Comparison of ENCODE assay signal across 15 cellular contexts in the genomic region with DNA sequence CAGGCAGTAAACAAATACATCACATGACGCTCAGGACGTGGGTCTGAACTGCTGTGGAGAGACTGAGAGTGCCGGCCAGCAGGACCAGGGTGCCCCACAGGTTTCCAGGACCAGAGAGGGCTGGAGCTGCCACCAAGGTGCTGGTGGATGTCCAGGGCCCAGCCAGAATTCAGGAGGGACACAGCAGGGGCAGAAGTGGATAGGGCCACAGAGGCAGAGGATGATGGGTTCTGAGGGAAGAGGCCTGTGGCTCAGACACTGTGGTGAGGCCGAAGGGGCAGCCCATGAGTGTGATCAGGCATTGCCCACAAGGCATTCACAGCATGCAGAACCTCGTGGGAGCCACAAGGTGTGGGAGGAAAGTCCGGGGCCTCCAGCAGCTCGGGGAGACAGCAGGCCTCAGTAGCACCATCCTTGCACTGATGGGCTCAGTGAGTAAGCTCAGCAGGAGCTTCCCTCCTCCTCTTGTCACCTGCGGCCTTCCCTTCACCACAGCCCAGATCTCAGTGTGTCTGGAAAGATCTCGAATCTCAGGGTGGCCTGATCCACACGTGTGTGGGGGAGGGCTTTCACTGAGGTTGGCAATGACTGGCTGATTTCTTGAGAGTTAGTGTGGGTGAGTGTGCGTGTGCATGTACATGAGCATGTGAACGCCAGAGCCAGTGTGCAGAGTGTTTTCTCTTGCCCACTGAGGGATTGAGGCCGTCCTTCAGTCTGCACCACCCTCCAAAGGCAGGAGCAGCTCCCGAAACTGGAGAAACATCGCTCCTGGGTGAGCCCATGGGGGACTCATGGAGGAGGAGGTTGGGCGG.
DNase-seq lines count a peak whose midpoint lies in the region; ATAC-seq and TF ChIP-seq lines count a peak whose summit lies in the region.
"Had no signal": no experiment of that assay in that cellular context is flagged by ENCODE, and none has a peak within 500 bp of the region (broad histone marks: within the 10 kb centered on the region; RNA-seq: fewer than 3 reads in every experiment).

No MANE protein-coding gene starts in this region.

- no peak overlapping the region for H3K27ac Mint-ChIP-seq in endodermal cell

- no peak overlapping the region for H3K27ac ChIP-seq in right atrium auricular region
- no peak overlapping the region for H3K27ac ChIP-seq in right cardiac atrium (ENCODE audit: low read length)
- H3K27ac ChIP-seq in endodermal cell (ENCODE audit: low read depth, low read length) = no peak overlapping the region
- no peak overlapping the region for H3K27ac ChIP-seq in neuronal stem cell (replicated peaks; ENCODE audit: low read length)
- H3K27ac ChIP-seq: BLaER1 had no signal

- no peak overlapping the region for H2BK120ac ChIP-seq in neuronal stem cell (ENCODE audit: low read depth, low read length)

- no peak overlapping the region for H3K14ac ChIP-seq in neuronal stem cell (ENCODE audit: low read length)

- H2BK15ac ChIP-seq in neuronal stem cell (ENCODE audit: low read length) = no peak overlapping the region

- H4K8ac ChIP-seq in neuronal stem cell (ENCODE audit: low read depth, low read length) = no peak overlapping the region

- peaks cover 13% of the 10 kb centered on the region for H3K4me1 Mint-ChIP-seq in endodermal cell
- H3K4me1 Mint-ChIP-seq: CD8-positive, alpha-beta memory T cell had no signal

- intact Hi-C loops in right cardiac atrium (cut with DNase I) = no loop called here

- H3K23ac ChIP-seq in neuronal stem cell (ENCODE audit: low read depth, low read length, poor library complexity) = peak overlapping the region; percentile 5

- no peak overlapping the region for H3K9ac ChIP-seq in endodermal cell (ENCODE audit: extremely low read depth, low read length, poor library complexity, severe bottlenecking)
- no peak overlapping the region for H3K9ac ChIP-seq in neuronal stem cell (ENCODE audit: low read depth, low read length, poor library complexity)
- H3K9ac ChIP-seq: BLaER1 had no signal

- H2AFZ ChIP-seq in neuronal stem cell (ENCODE audit: low read length) = no peak overlapping the region

- H4K91ac ChIP-seq in neuronal stem cell (ENCODE audit: low read depth, low read length, poor library complexity) = no peak overlapping the region

- no peak overlapping the region for H3K4me3 Mint-ChIP-seq in endodermal cell
- H3K4me3 Mint-ChIP-seq: CD8-positive, alpha-beta memory T cell; H9 had no signal

- H3K4me2 ChIP-seq in neuronal stem cell (ENCODE audit: insufficient read depth, low read length, poor library complexity, severe bottlenecking) = no peak overlapping the region
- H3K4me2 ChIP-seq: BLaER1 had no signal

- H3K36me3 ChIP-seq in right atrium auricular region = no peaks in the 10 kb centered on the region
- H3K36me3 ChIP-seq in endodermal cell (ENCODE audit: control insufficient read depth, insufficient read depth, low read length) = no peaks in the 10 kb centered on the region
- H3K36me3 ChIP-seq in neuronal stem cell (replicated peaks in 1 of 2; ENCODE audit: control insufficient read depth in 2 of 2, insufficient read depth in 2 of 2, low read length in 2 of 2) = no peaks in the 10 kb centered on the region
- H3K36me3 ChIP-seq: BLaER1 had no signal

- no peaks in the 10 kb centered on the region for H3K79me1 ChIP-seq in neuronal stem cell (ENCODE audit: low read depth, low read length)

- peak overlapping the region; percentile 3 for H2AK5ac ChIP-seq in neuronal stem cell (ENCODE audit: low read depth, low read length)

- H2BK5ac ChIP-seq in neuronal stem cell (ENCODE audit: low read length) = no peak overlapping the region

- no peak for ATAC-seq in right cardiac atrium

- H3K27me3 Mint-ChIP-seq in endodermal cell (ENCODE audit: insufficient read depth) = peaks cover 2% of the 10 kb centered on the region

- peak; percentile 23 for DNase-seq in right atrium auricular region (ENCODE audit: low spot score)
- no peak for DNase-seq in right cardiac atrium
- peak; percentile 39 for DNase-seq in endodermal cell
- DNase-seq in neuronal stem cell (ENCODE audit: low spot score) = no peak
- no peak for DNase-seq in GM19240 (ENCODE audit: insufficient read length, low spot score)
- DNase-seq in activated naive CD4-positive, alpha-beta T cell treated with anti-CD3 and anti-CD28 coated beads, Interleukin-2, amount 50 U/mL, for 16 hours = no peak
- DNase-seq in kidney glomerular epithelial cell (lab: John Stamatoyannopoulos, UW) = no peak
- DNase-seq: 8988T; AML-193; Caco-2; CD8-positive, alpha-beta memory T cell; DND-41; GDM1 had no signal

- H3K36me3 Mint-ChIP-seq in endodermal cell (ENCODE audit: low read depth) = no peaks in the 10 kb centered on the region
- H3K36me3 Mint-ChIP-seq: CD8-positive, alpha-beta memory T cell had no signal

- H3K9me3 Mint-ChIP-seq in endodermal cell = no peaks in the 10 kb centered on the region
- H3K9me3 Mint-ChIP-seq: CD8-positive, alpha-beta memory T cell had no signal

- H3K18ac ChIP-seq in neuronal stem cell (ENCODE audit: low read length) = peak overlapping the region; percentile 50

- no peak overlapping the region for H2BK12ac ChIP-seq in neuronal stem cell (ENCODE audit: low read length)

- H3K4me1 ChIP-seq in right atrium auricular region = no peaks in the 10 kb centered on the region
- H3K4me1 ChIP-seq in right cardiac atrium (ENCODE audit: control insufficient read depth, insufficient read depth, low read length) = no peaks in the 10 kb centered on the region
- no peaks in the 10 kb centered on the region for H3K4me1 ChIP-seq in endodermal cell (ENCODE audit: control insufficient read depth, insufficient read depth, low read length)
- peaks cover 2 to 4% of the 10 kb centered on the region in 2 donors for H3K4me1 ChIP-seq in neuronal stem cell (ENCODE audit: control insufficient read depth in 2 of 2, insufficient read depth in 1 of 2, low read depth in 1 of 2, low read length in 2 of 2)
- H3K4me1 ChIP-seq: Caco-2 had no signal

- TF ChIP-seq CTCF in right atrium auricular region (IDR thresholded peaks at IDR 0.05) = no peak
- no peak for TF ChIP-seq CTCF in endodermal cell (conservative IDR thresholded peaks at IDR 0.05)

- H3K4me3 ChIP-seq in right atrium auricular region (no peak overlapping the region), right cardiac atrium (ENCODE audit: low read length) (no peak overlapping the region), endodermal cell (ENCODE audit: low read length) (no peak overlapping the region), neuronal stem cell (ENCODE audit: low read length in 2 of 2) (no peak overlapping the region)
- H3K4me3 ChIP-seq: BLaER1 had no signal

- WGBS in right cardiac atrium = 79% methylated on average over 16 of the region's 16 CpGs
- WGBS in endodermal cell (ENCODE audit: insufficient coverage in 1 of 2, insufficient read length in 1 of 2), 2 experiments = 90 to 98% methylated on average over 7 to 16 of the region's 16 CpGs
- WGBS in neuronal stem cell (ENCODE audit: extremely low coverage in 2 of 2, insufficient read length in 2 of 2, insufficient replicate concordance in 1 of 2), 2 donors = no CpG with 5 or more reads among the region's 16 CpGs

- H3K4ac ChIP-seq in neuronal stem cell (ENCODE audit: low read length) = no peak overlapping the region

- no peaks in the 10 kb centered on the region for H3K27me3 ChIP-seq in right atrium auricular region
- H3K27me3 ChIP-seq in right cardiac atrium (ENCODE audit: control insufficient read depth, insufficient read depth) = no peaks in the 10 kb centered on the region
- no peaks in the 10 kb centered on the region for H3K27me3 ChIP-seq in endodermal cell (ENCODE audit: control insufficient read depth, insufficient read depth, low read length, poor library complexity, severe bottlenecking)
- no peaks in the 10 kb centered on the region for H3K27me3 ChIP-seq in neuronal stem cell (ENCODE audit: control insufficient read depth in 3 of 3, insufficient read depth in 3 of 3, low read depth in 1 of 3, low read length in 3 of 3)
- H3K27me3 ChIP-seq: BLaER1 had no signal

- H3K9me3 ChIP-seq in right atrium auricular region (no peaks in the 10 kb centered on the region), right cardiac atrium (ENCODE audit: control insufficient read depth, low read length) (no peaks in the 10 kb centered on the region), endodermal cell (ENCODE audit: control insufficient read depth, low read length) (no peaks in the 10 kb centered on the region), neuronal stem cell (replicated peaks in 1 of 2; ENCODE audit: control insufficient read depth in 2 of 2, insufficient read depth in 1 of 2, low read depth in 1 of 2, low read length in 2 of 2) (no peaks in the 10 kb centered on the region)
- H3K9me3 ChIP-seq: BLaER1, Caco-2 had no signal

Comparison
In these comparisons a context has a peak if more than half of its experiments do, and no peak if none do; other contexts are left out.
1. DNase-seq: peak in right atrium auricular region (single experiment) and endodermal cell (single experiment); none in right cardiac atrium (0 of 3), neuronal stem cell (single experiment), GM19240 (single experiment), activated naive CD4-positive, alpha-beta T cell treated with anti-CD3 and anti-CD28 coated beads, Interleukin-2, amount 50 U/mL, for 16 hours (single experiment) and kidney glomerular epithelial cell (single experiment).